ENCODE assay signal across 14 cellular contexts in genomic region chr4:53132117-53132889, GRCh38.
A peak's percentile ranks its signal among the peaks of the same experiment; 100 is the strongest.
DNase-seq lines count a peak whose midpoint lies in the region; ATAC-seq, FAIRE-seq and TF ChIP-seq lines count a peak whose summit lies in the region.
"Had no signal": no experiment of that assay in that cellular context is flagged by ENCODE, and none has a peak within 500 bp of the region (broad histone marks: within the 10 kb centered on the region; RNA-seq: fewer than 3 reads in every experiment).

No MANE protein-coding gene starts in this region.

- H2AFZ ChIP-seq in GM12878 (ENCODE audit: control insufficient read depth, low read depth, low read length) = no peak overlapping the region

- no peak for TF ChIP-seq POLR2A in GM12878 (IDR thresholded peaks at IDR 0.05; ENCODE audit: low read depth, low read length)

- no peaks in the 10 kb centered on the region for H3K9me3 Mint-ChIP-seq in MCF 10A (ENCODE audit: unreplicated experiment)
- H3K9me3 Mint-ChIP-seq: mesothelial cell of epicardium had no signal

- peaks cover 6% of the 10 kb centered on the region for H3K4me1 Mint-ChIP-seq in MCF 10A (ENCODE audit: insufficient read depth, unreplicated experiment)

- H3K9ac ChIP-seq in GM12878 (ENCODE audit: control insufficient read depth, insufficient read depth, low read length) = no peak overlapping the region

- TF ChIP-seq RAD21 in GM12878 (IDR thresholded peaks at IDR 0.05; ENCODE audit: insufficient read depth, low read depth, low read length) = no peak

- H3K27ac Mint-ChIP-seq in MCF 10A (ENCODE audit: low read depth, unreplicated experiment) = no peak overlapping the region
- H3K27ac Mint-ChIP-seq: mesothelial cell of epicardium had no signal

- DNase-seq in stimulated activated CD4-positive, alpha-beta T cell treated with anti-CD3 and anti-CD28 coated beads, Interleukin-15, amount 100 ng/mL, for 24 hours = peak; percentile 27
- no peak for DNase-seq in stimulated activated CD4-positive, alpha-beta T cell treated with anti-CD3 and anti-CD28 coated beads, Interleukin-4, amount 100 ng/mL, for 4 hours
- no peak for DNase-seq in GM12878 (ENCODE audit: low read depth, low spot score)
- no peak for DNase-seq in thoracic aorta (ENCODE audit: low spot score)
- no peak for DNase-seq in MCF 10A (ENCODE audit: unreplicated experiment)
- no peak for DNase-seq in midbrain (lab: John Stamatoyannopoulos, UW)
- DNase-seq: activated CD8-positive, alpha-beta memory T cell treated with anti-CD3 and anti-CD28 coated beads for 24 hours; C1 segment of cervical spinal cord; NCI-H1436 treated with DMSO at 0.1 percent for 48 hours; right cardiac atrium had no signal

- H3K4me1 ChIP-seq in GM12878 (ENCODE audit: control insufficient read depth, insufficient read depth, low read length) (no peaks in the 10 kb centered on the region), thoracic aorta (ENCODE audit: control insufficient read depth in 1 of 2, low read depth in 2 of 2) (peaks cover 10 to 43% of the 10 kb centered on the region in 2 donors)

- no peaks in the 10 kb centered on the region for H3K27me3 Mint-ChIP-seq in MCF 10A (ENCODE audit: insufficient read depth, unreplicated experiment)

- no peaks in the 10 kb centered on the region for H3K79me2 ChIP-seq in GM12878 (ENCODE audit: control insufficient read depth, insufficient read depth, low read length)

- TF ChIP-seq CTCF in GM12878 (IDR thresholded peaks at IDR 0.05 in 2 of 3, conservative IDR thresholded peaks at IDR 0.05 in 1 of 3; ENCODE audit: control insufficient read depth in 2 of 3, extremely low read depth in 1 of 3, insufficient read depth in 1 of 3, low read depth in 3 of 3, low read length in 3 of 3) = no peak
- TF ChIP-seq CTCF in thoracic aorta (IDR thresholded peaks at IDR 0.05) = no peak
- TF ChIP-seq CTCF in MCF 10A (IDR thresholded peaks at IDR 0.05; ENCODE audit: unreplicated experiment) = no peak

- RAD21 ChIA-PET in GM12878 (lab: Charles Lee; ENCODE audit: unreplicated experiment) = no interaction called here

- peak; percentile 94 for ATAC-seq in HG02884 (IDR thresholded peaks at IDR 0.05; ENCODE audit: unreplicated experiment)
- peak; percentile 52 for ATAC-seq in GM12878
- ATAC-seq in thoracic aorta (ENCODE audit: insufficient number of reproducible peaks, low FRiP score, low read depth) = no peak
- no peak for ATAC-seq in GM18873 (IDR thresholded peaks at IDR 0.05; ENCODE audit: low FRiP score, unreplicated experiment)

- WGBS in GM12878 (ENCODE audit: insufficient coverage, insufficient replicate concordance, low lambda C conversion rate, missing lambda C conversion rate) = 37% methylated on average over 4 of the region's 4 CpGs

- H3K36me3 Mint-ChIP-seq in MCF 10A (ENCODE audit: insufficient read depth, unreplicated experiment) = no peaks in the 10 kb centered on the region
- H3K36me3 Mint-ChIP-seq: mesothelial cell of epicardium had no signal

- TF ChIP-seq EP300 in GM12878 (IDR thresholded peaks at IDR 0.05; ENCODE audit: borderline replicate concordance in 1 of 2, control insufficient read depth in 1 of 2, low read depth in 2 of 2, low read length in 2 of 2) = no peak

- H3K27me3 ChIP-seq in GM12878 (replicated peaks in 1 of 2; ENCODE audit: control insufficient read depth in 2 of 2, insufficient read depth in 2 of 2, low read length in 1 of 2) (no peaks in the 10 kb centered on the region), thoracic aorta (replicated peaks; ENCODE audit: insufficient read depth) (no peaks in the 10 kb centered on the region)
- H3K27me3 ChIP-seq: vagina had no signal

- BruUV-seq in GM12878 (replicated peaks; lab: Mats Ljungman, UMichigan) (no TSS peak), MCF 10A (replicated peaks; lab: Mats Ljungman, UMichigan) (no TSS peak)

- no peaks in the 10 kb centered on the region for H4K20me1 ChIP-seq in GM12878 (ENCODE audit: control insufficient read depth, insufficient read depth)

- no peak for FAIRE-seq in GM12878 (lab: Jason Lieb, UNC)

- in situ Hi-C loops in GM12878 (cut with MboI) = no loop called here

- no peak overlapping the region for H3K4me2 ChIP-seq in GM12878 (ENCODE audit: control insufficient read depth, insufficient read depth)

- H3K27ac ChIP-seq in GM12878 (ENCODE audit: control insufficient read depth, insufficient read depth) = no peak overlapping the region
- peak overlapping the region; percentile 0 to 33 for H3K27ac ChIP-seq in thoracic aorta
- H3K27ac ChIP-seq: vagina had no signal

- H3K36me3 ChIP-seq in GM12878 (ENCODE audit: control insufficient read depth in 2 of 2, insufficient read depth in 2 of 2, low read length in 1 of 2) (no peaks in the 10 kb centered on the region; a peak in 1 of 4 replicates), thoracic aorta (no peaks in the 10 kb centered on the region)
- H3K36me3 ChIP-seq: vagina had no signal

- H3K9me3 ChIP-seq in GM12878 (replicated peaks; ENCODE audit: control insufficient read depth, insufficient read depth, low read length) = no peaks in the 10 kb centered on the region
- no peaks in the 10 kb centered on the region for H3K9me3 ChIP-seq in thoracic aorta
- H3K9me3 ChIP-seq: vagina had no signal

- no peak overlapping the region for H3K4me3 Mint-ChIP-seq in MCF 10A (ENCODE audit: unreplicated experiment)
- H3K4me3 Mint-ChIP-seq: mesothelial cell of epicardium had no signal

- POLR2A ChIA-PET in GM12878 (lab: Charles Lee) = no interaction called here
- POLR2A ChIA-PET in MCF 10A (lab: Yijun Ruan, JAX) = interaction anchor here (0.7 kb wide), 1 partner anchor 16 kb away, joined by 3 read pairs; no protein-coding TSS in a partner anchor

- intact Hi-C loops in GM12878 (cut with micrococcal nuclease; ENCODE audit: unreplicated experiment) = no loop called here
- intact Hi-C loops in MCF 10A (cut with micrococcal nuclease) = no loop called here

- SMC1A ChIA-PET in GM12878 (lab: Charles Lee; ENCODE audit: uncharacterized antibody, unreplicated experiment) = interaction anchor here (1.0 to 1.6 kb wide), 3 partner anchors 13 to 68 kb away, joined by 3 to 5 read pairs (median 4); no protein-coding TSS in a partner anchor

- CTCF ChIA-PET in GM12878 (lab: Yijun Ruan, JAX) = interaction anchor here (1.0 to 1.7 kb wide), 5 partner anchors 11 to 1101 kb away, joined by 3 to 4 read pairs (median 3); no protein-coding TSS in a partner anchor
- CTCF ChIA-PET in MCF 10A (lab: Yijun Ruan, JAX) = interaction anchor here (1.1 kb wide), 1 partner anchor 64 kb away, joined by 3 read pairs; no protein-coding TSS in a partner anchor

- H3K4me3 ChIP-seq in GM12878 (no peak overlapping the region), thoracic aorta (peak overlapping the region; percentile 6)
- H3K4me3 ChIP-seq: vagina had no signal

TF ChIP-seq in GM12878, 131 proteins besides CTCF, POLR2A, EP300 and RAD21 (continues in another document):
- TF ChIP-seq ZNF217 (IDR thresholded peaks at IDR 0.05) = peak; percentile 44; the same call in 1 of the 2 replicates
- TF ChIP-seq, protein P1, sequence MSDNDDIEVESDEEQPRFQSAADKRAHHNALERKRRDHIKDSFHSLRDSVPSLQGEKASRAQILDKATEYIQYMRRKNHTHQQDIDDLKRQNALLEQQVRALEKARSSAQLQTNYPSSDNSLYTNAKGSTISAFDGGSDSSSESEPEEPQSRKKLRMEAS (IDR thresholded peaks at IDR 0.05; ENCODE audit: low read depth, low read length) = no peak
- TF ChIP-seq TCF12 (IDR thresholded peaks at IDR 0.05; ENCODE audit: low read depth, low read length) = no peak
- TF ChIP-seq, protein P2, sequence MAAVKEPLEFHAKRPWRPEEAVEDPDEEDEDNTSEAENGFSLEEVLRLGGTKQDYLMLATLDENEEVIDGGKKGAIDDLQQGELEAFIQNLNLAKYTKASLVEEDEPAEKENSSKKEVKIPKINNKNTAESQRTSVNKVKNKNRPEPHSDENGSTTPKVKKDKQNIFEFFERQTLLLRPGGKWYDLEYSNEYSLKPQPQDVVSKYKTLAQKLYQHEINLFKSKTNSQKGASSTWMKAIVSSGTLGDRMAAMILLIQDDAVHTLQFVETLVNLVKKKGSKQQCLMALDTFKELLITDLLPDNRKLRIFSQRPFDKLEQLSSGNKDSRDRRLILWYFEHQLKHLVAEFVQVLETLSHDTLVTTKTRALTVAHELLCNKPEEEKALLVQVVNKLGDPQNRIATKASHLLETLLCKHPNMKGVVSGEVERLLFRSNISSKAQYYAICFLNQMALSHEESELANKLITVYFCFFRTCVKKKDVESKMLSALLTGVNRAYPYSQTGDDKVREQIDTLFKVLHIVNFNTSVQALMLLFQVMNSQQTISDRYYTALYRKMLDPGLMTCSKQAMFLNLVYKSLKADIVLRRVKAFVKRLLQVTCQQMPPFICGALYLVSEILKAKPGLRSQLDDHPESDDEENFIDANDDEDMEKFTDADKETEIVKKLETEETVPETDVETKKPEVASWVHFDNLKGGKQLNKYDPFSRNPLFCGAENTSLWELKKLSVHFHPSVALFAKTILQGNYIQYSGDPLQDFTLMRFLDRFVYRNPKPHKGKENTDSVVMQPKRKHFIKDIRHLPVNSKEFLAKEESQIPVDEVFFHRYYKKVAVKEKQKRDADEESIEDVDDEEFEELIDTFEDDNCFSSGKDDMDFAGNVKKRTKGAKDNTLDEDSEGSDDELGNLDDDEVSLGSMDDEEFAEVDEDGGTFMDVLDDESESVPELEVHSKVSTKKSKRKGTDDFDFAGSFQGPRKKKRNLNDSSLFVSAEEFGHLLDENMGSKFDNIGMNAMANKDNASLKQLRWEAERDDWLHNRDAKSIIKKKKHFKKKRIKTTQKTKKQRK (IDR thresholded peaks at IDR 0.05; ENCODE audit: low read depth, low read length) = no peak
- no peak for TF ChIP-seq NFYA (IDR thresholded peaks at IDR 0.05; ENCODE audit: borderline replicate concordance, low read depth, low read length)
- no peak for TF ChIP-seq IRF3 (IDR thresholded peaks at IDR 0.05)
- no peak for TF ChIP-seq NFXL1 (IDR thresholded peaks at IDR 0.05; ENCODE audit: borderline replicate concordance)
- TF ChIP-seq MTA2 (IDR thresholded peaks at IDR 0.05; ENCODE audit: low read depth) = no peak
- no peak for TF ChIP-seq ZNF207 (IDR thresholded peaks at IDR 0.05; ENCODE audit: borderline replicate concordance)

Comparison
In these comparisons a context has a peak if more than half of its experiments do, and no peak if none do; other contexts are left out.
1. ATAC-seq: peak in HG02884 (single experiment) and GM12878 (single experiment); none in thoracic aorta (single experiment) and GM18873 (single experiment).